Comparison of ENCODE assay signal across 7 cellular contexts in genomic region chr1:12229386-12229834, GRCh38. TPM values are rescaled to one million over a fixed set of nuclear protein-coding genes. Genes with fewer than 3 reads are reported as not detected.
A peak's percentile ranks its signal among the peaks of the same experiment; 100 is the strongest.
DNase-seq lines count a peak whose midpoint lies in the region; ATAC-seq and TF ChIP-seq lines count a peak whose summit lies in the region.

No MANE protein-coding gene starts in this region.

- peak overlapping the region; percentile 76 to 78 for H3K4me3 Mint-ChIP-seq in effector memory CD8-positive, alpha-beta T cell

- H3K4me1 Mint-ChIP-seq in effector memory CD8-positive, alpha-beta T cell (ENCODE audit: low read depth in 2 of 2) = peaks cover 15 to 23% of the 10 kb centered on the region in 2 donors

- H3K36me3 Mint-ChIP-seq in effector memory CD8-positive, alpha-beta T cell (ENCODE audit: insufficient read depth) = peaks cover 4% of the 10 kb centered on the region

- no peaks in the 10 kb centered on the region for H3K9me3 Mint-ChIP-seq in effector memory CD8-positive, alpha-beta T cell

- no peaks in the 10 kb centered on the region for H3K27me3 ChIP-seq in MG63
- no peaks in the 10 kb centered on the region for H3K27me3 ChIP-seq in sigmoid colon

- TF ChIP-seq CTCF in sigmoid colon (IDR thresholded peaks at IDR 0.05) = peak in 1 of 4 experiments; percentile 45
- TF ChIP-seq CTCF in GM13977 (IDR thresholded peaks at IDR 0.05; ENCODE audit: extremely low read depth, insufficient read depth, missing control alignments) = no peak

- DNase-seq in MG63 (no peak), sigmoid colon (no peak), globus pallidus (ENCODE audit: low spot score) (no peak), GM13977 (ENCODE audit: low spot score) (no peak)
- DNase-seq in effector memory CD8-positive, alpha-beta T cell = no peak

- H3K9me3 ChIP-seq in MG63 (no peaks in the 10 kb centered on the region), sigmoid colon (no peaks in the 10 kb centered on the region)

- no peak for TF ChIP-seq EP300 in sigmoid colon (IDR thresholded peaks at IDR 0.05)

- peaks cover 0 to 19% (median 15%) of the 10 kb centered on the region in 4 donors for H3K4me1 ChIP-seq in sigmoid colon

- 67 to 70% methylated on average over 13 of the region's 13 CpGs for WGBS in sigmoid colon, 2 donors

- ATAC-seq in GM18498 (IDR thresholded peaks at IDR 0.05; ENCODE audit: unreplicated experiment) = peak; percentile 13
- ATAC-seq in effector memory CD8-positive, alpha-beta T cell (replicated peaks) = no peak
- no peak for ATAC-seq in GM18861 (IDR thresholded peaks at IDR 0.05; ENCODE audit: unreplicated experiment)

- H3K36me3 ChIP-seq in MG63 (peaks cover 4% of the 10 kb centered on the region), sigmoid colon (peaks cover 0 to 4% (median 0%) of the 10 kb centered on the region in 4 donors)

- peak overlapping the region in 3 of 4 donors; percentile 85 to 90 (median 87) for H3K27ac ChIP-seq in sigmoid colon

- intact Hi-C loops in sigmoid colon (cut with DNase I) = no loop called here

- peak overlapping the region; percentile 87 for H3K4me3 ChIP-seq in MG63
- H3K4me3 ChIP-seq in sigmoid colon = peak overlapping the region in 2 of 4 donors; percentile 87 to 89

- no peak for TF ChIP-seq POLR2A in sigmoid colon (IDR thresholded peaks at IDR 0.05)

- peak overlapping the region in 1 of 2 donors; percentile 81 for H3K27ac Mint-ChIP-seq in effector memory CD8-positive, alpha-beta T cell

- in situ Hi-C loops in GM13977 (cut with MboI; ENCODE audit: low pct_unique_long_range_greater_than_20kb, low sequenced_read_pairs, unreplicated experiment) = no loop called here

- H3K27me3 Mint-ChIP-seq in effector memory CD8-positive, alpha-beta T cell = no peaks in the 10 kb centered on the region

RNA-seq across cellular contexts. Expression of gene VPS13D, which starts 0.4 kb away (rescaled TPM):
- 12.1 and 16.2 TPM in 2 replicates for total RNA-seq in MG63 (2014; rRNA removed; shearing (Covaris generic); ENCODE audit: low replicate concordance)
- 10 to 100 TPM; 49.7 to 90.8 (median 54.7) TPM for total RNA-seq in sigmoid colon
- 10 to 100 TPM in 2 of 3 donors, 1 to 10 TPM in 1; 7.6 to 27.4 (median 12.0) TPM for polyA plus RNA-seq in sigmoid colon
